Comparison of ENCODE assay signal across 1 cellular context in genomic region chr18:8217041-8217564, GRCh38.
TF ChIP-seq lines count a peak whose summit lies in the region.

No MANE protein-coding gene starts in this region.

TF ChIP-seq in GM23338, 12 proteins besides CTCF, POLR2A, EP300 and RAD21 (continued from another document):
- TF ChIP-seq ZNF462 (CRISPR knock-in tag; IDR thresholded peaks at IDR 0.05): no peak
- TF ChIP-seq CREB1 (CRISPR knock-in tag; IDR thresholded peaks at IDR 0.05; ENCODE audit: low read depth): no peak
- no peak for TF ChIP-seq ZNF114 (CRISPR knock-in tag; IDR thresholded peaks at IDR 0.05)
- TF ChIP-seq NANOG (IDR thresholded peaks at IDR 0.05; ENCODE audit: borderline replicate concordance): no peak
- no peak for TF ChIP-seq EZH2 (IDR thresholded peaks at IDR 0.05; ENCODE audit: low read depth, unreplicated experiment)
- no peak for TF ChIP-seq POLR2AphosphoS5 (IDR thresholded peaks at IDR 0.05; ENCODE audit: low read depth)
